8 cellular contexts compared by ENCODE assay signal in genomic region chr17:29124135-29124930, GRCh38.
DNase-seq lines count a peak whose midpoint lies in the region; TF ChIP-seq lines count a peak whose summit lies in the region.

No MANE protein-coding gene starts in this region.

- DNase-seq in AG09319 (ENCODE audit: extremely low read depth, low read depth) (no peak), MM.1S (peak; percentile 62), RKO (ENCODE audit: low spot score) (peak; percentile 73), cardiac fibroblast (ENCODE audit: low read depth in 2 of 2) (peak; percentile 88), kidney glomerular epithelial cell (lab: John Stamatoyannopoulos, UW) (peak; percentile 76), stromal cell of bone marrow (ENCODE audit: low read depth) (peak; percentile 67)
- DNase-seq in effector CD4-positive, alpha-beta T cell: no peak

- no peaks in the 10 kb centered on the region; the same call in none of the 2 replicates for H4K20me1 ChIP-seq in MM.1S (ENCODE audit: insufficient read depth, low read length)

- H3K9me3 ChIP-seq in MM.1S (replicated peaks; ENCODE audit: insufficient read depth, low read length): no peaks in the 10 kb centered on the region

- no peaks in the 10 kb centered on the region for H3K4me1 ChIP-seq in MM.1S (ENCODE audit: low read length)

- TF ChIP-seq CTCF in AG09319 (IDR thresholded peaks at IDR 0.05; ENCODE audit: low read depth, low read length) (peak; percentile 78), GM12872 (IDR thresholded peaks at IDR 0.05; ENCODE audit: insufficient read depth, low read depth, low read length) (peak; percentile 68), MM.1S (IDR thresholded peaks at IDR 0.05; ENCODE audit: low read length) (peak; percentile 61), cardiac fibroblast (IDR thresholded peaks at IDR 0.05; ENCODE audit: low read depth, low read length) (peak; percentile 83)

- H3K4me3 ChIP-seq in MM.1S (ENCODE audit: low read length) (no peak overlapping the region), cardiac fibroblast (replicated peaks in 1 of 2; ENCODE audit: low read depth in 2 of 2, low read length in 2 of 2) (no peak overlapping the region)

- no peaks in the 10 kb centered on the region for H3K27me3 ChIP-seq in MM.1S (replicated peaks; ENCODE audit: insufficient read depth, low read length)

- no peak overlapping the region for H3K4me2 ChIP-seq in MM.1S (ENCODE audit: low read depth, low read length)

- no peak overlapping the region for H3K9ac ChIP-seq in MM.1S (ENCODE audit: low read length)

- H3K36me3 ChIP-seq in MM.1S (replicated peaks; ENCODE audit: insufficient read depth, low read length): no peaks in the 10 kb centered on the region

- H3F3A ChIP-seq in MM.1S (ENCODE audit: insufficient read depth, low read length): no peaks in the 10 kb centered on the region; the same call in 1 of the 2 replicates

- H3K27ac ChIP-seq in MM.1S (ENCODE audit: low read length): no peak overlapping the region

- no peaks in the 10 kb centered on the region for H3K9me2 ChIP-seq in MM.1S (replicated peaks; ENCODE audit: insufficient read depth, low read length)

- peaks cover 60% of the 10 kb centered on the region for H3K79me2 ChIP-seq in MM.1S (ENCODE audit: low read length)

- no peak overlapping the region for H2AFZ ChIP-seq in MM.1S (ENCODE audit: low read length)

Comparison
In these comparisons a context has a peak if more than half of its experiments do, and no peak if none do; other contexts are left out.
1. DNase-seq: peak in MM.1S (single experiment), RKO (single experiment), cardiac fibroblast (2 of 2), kidney glomerular epithelial cell (single experiment) and stromal cell of bone marrow (single experiment); none in AG09319 (single experiment) and effector CD4-positive, alpha-beta T cell (single experiment).
2. Peak in every context shown above with its lines, with median percentiles within 50 percentile points of each other: CTCF ChIP-seq.